Comparison of ENCODE assay signal across 8 cellular contexts in genomic region chr4:108018038-108018883, GRCh38. TPM values are rescaled to one million over a fixed set of nuclear protein-coding genes. Genes with fewer than 3 reads are reported as not detected.
A peak's percentile ranks its signal among the peaks of the same experiment; 100 is the strongest.
DNase-seq lines count a peak whose midpoint lies in the region; ATAC-seq, FAIRE-seq and TF ChIP-seq lines count a peak whose summit lies in the region.

No MANE protein-coding gene starts in this region.

- H3K9me3 ChIP-seq in thyroid gland: no peaks in the 10 kb centered on the region

- peak; percentile 39 for DNase-seq in D721Med (ENCODE audit: insufficient read length, low spot score)
- peak; percentile 71 for DNase-seq in Jurkat, Clone E6-1 (ENCODE audit: low read depth, low spot score)
- DNase-seq in RPMI8226: peak; percentile 72
- peak; percentile 70 for DNase-seq in activated T-helper 2 cell treated with anti-CD3 and anti-CD28 coated beads, Interferon-gamma antibody, Interleukin-2, Interleukin-4, amounts not matched to agents 10 μg/mL and 5 μg/mL and 100 μg/mL, durations not matched to agents 14 hours and 24 hours and 36 hours (ENCODE audit: low spot score)
- DNase-seq in foreskin keratinocyte: peak in 1 of 2 donors; percentile 53
- peak; percentile 90 for DNase-seq in omental fat pad (ENCODE audit: low spot score)
- DNase-seq in thyroid gland: peak; percentile 79 to 84

- TF ChIP-seq CTCF in D721Med (IDR thresholded peaks at IDR 0.05; ENCODE audit: insufficient read depth, missing control alignments): peak; percentile 93
- TF ChIP-seq CTCF in foreskin keratinocyte (conservative IDR thresholded peaks at IDR 0.05): peak; percentile 89
- TF ChIP-seq CTCF in omental fat pad (IDR thresholded peaks at IDR 0.05): peak in 1 of 3 donors; percentile 28
- TF ChIP-seq CTCF in thyroid gland (IDR thresholded peaks at IDR 0.05): peak; percentile 69 to 89 (median 72)

- H3K4me3 Mint-ChIP-seq in activated T-helper 2 cell treated with anti-CD3 and anti-CD28 coated beads, Interferon-gamma antibody, Interleukin-2, Interleukin-4, amounts not matched to agents 10 μg/mL and 5 μg/mL and 100 μg/mL, durations not matched to agents 14 hours and 24 hours and 36 hours (ENCODE audit: low read depth): no peak overlapping the region

- ATAC-seq in GM21390 (IDR thresholded peaks at IDR 0.05; ENCODE audit: unreplicated experiment) (peak; percentile 84), foreskin keratinocyte (peak; percentile 71), omental fat pad (ENCODE audit: low FRiP score) (peak; percentile 72)

- no peak for TF ChIP-seq POLR2A in thyroid gland (IDR thresholded peaks at IDR 0.05)

- no peak for FAIRE-seq in D721Med (lab: Jason Lieb, UNC)

- intact Hi-C loops in activated T-helper 2 cell treated with anti-CD3 and anti-CD28 coated beads, Interferon-gamma antibody, Interleukin-2, Interleukin-4, amounts not matched to agents 10 μg/mL and 5 μg/mL and 100 μg/mL, durations not matched to agents 14 hours and 24 hours and 36 hours (cut with micrococcal nuclease): loop anchor here (1.0 to 2.0 kb wide), 2 partner anchors 475 to 554 kb away; no protein-coding TSS in a partner anchor
- intact Hi-C loops in thyroid gland (cut with DNase I): no loop called here

- H3K4me3 ChIP-seq in Jurkat, Clone E6-1 (ENCODE audit: low read length): no peak overlapping the region
- no peak overlapping the region for H3K4me3 ChIP-seq in thyroid gland (replicated peaks in 1 of 3)

- H3K27ac ChIP-seq in foreskin keratinocyte (no peak overlapping the region), thyroid gland (no peak overlapping the region)

- H3K4me1 ChIP-seq in foreskin keratinocyte: no peaks in the 10 kb centered on the region
- no peaks in the 10 kb centered on the region for H3K4me1 ChIP-seq in thyroid gland

- H3K27me3 ChIP-seq in foreskin keratinocyte (no peaks in the 10 kb centered on the region), thyroid gland (no peaks in the 10 kb centered on the region)

- H3K4me1 Mint-ChIP-seq in activated T-helper 2 cell treated with anti-CD3 and anti-CD28 coated beads, Interferon-gamma antibody, Interleukin-2, Interleukin-4, amounts not matched to agents 10 μg/mL and 5 μg/mL and 100 μg/mL, durations not matched to agents 14 hours and 24 hours and 36 hours (ENCODE audit: low read depth): peaks cover 7% of the 10 kb centered on the region

- H3K36me3 ChIP-seq in thyroid gland: peaks cover 6 to 9% of the 10 kb centered on the region in 2 donors

- H3K36me3 Mint-ChIP-seq in activated T-helper 2 cell treated with anti-CD3 and anti-CD28 coated beads, Interferon-gamma antibody, Interleukin-2, Interleukin-4, amounts not matched to agents 10 μg/mL and 5 μg/mL and 100 μg/mL, durations not matched to agents 14 hours and 24 hours and 36 hours (ENCODE audit: low read depth): peaks cover 46% of the 10 kb centered on the region

- peak overlapping the region; percentile 50 for H3K27ac Mint-ChIP-seq in activated T-helper 2 cell treated with anti-CD3 and anti-CD28 coated beads, Interferon-gamma antibody, Interleukin-2, Interleukin-4, amounts not matched to agents 10 μg/mL and 5 μg/mL and 100 μg/mL, durations not matched to agents 14 hours and 24 hours and 36 hours

- 35 to 36% methylated on average over 8 of the region's 8 CpGs for WGBS in thyroid gland, 2 donors

- no peaks in the 10 kb centered on the region for H3K27me3 Mint-ChIP-seq in activated T-helper 2 cell treated with anti-CD3 and anti-CD28 coated beads, Interferon-gamma antibody, Interleukin-2, Interleukin-4, amounts not matched to agents 10 μg/mL and 5 μg/mL and 100 μg/mL, durations not matched to agents 14 hours and 24 hours and 36 hours (ENCODE audit: low read depth)

- no peaks in the 10 kb centered on the region for H3K9me3 Mint-ChIP-seq in activated T-helper 2 cell treated with anti-CD3 and anti-CD28 coated beads, Interferon-gamma antibody, Interleukin-2, Interleukin-4, amounts not matched to agents 10 μg/mL and 5 μg/mL and 100 μg/mL, durations not matched to agents 14 hours and 24 hours and 36 hours

RNA-seq across cellular contexts. Expression of gene HADH, which starts 28.6 kb away (rescaled TPM):
- 118 TPM for polyA plus RNA-seq in Jurkat, Clone E6-1 (2012; ENCODE audit: insufficient read depth, insufficient read length)
- total RNA-seq in activated T-helper 2 cell treated with anti-CD3 and anti-CD28 coated beads, Interferon-gamma antibody, Interleukin-2, Interleukin-4, amounts not matched to agents 10 μg/mL and 5 μg/mL and 100 μg/mL, durations not matched to agents 14 hours and 24 hours and 36 hours: 41.9 and 42.8 TPM in 2 replicates
- 35.8 and 44.0 TPM in 2 replicates for total RNA-seq in foreskin keratinocyte
- 39.9 and 55.6 TPM in 2 replicates for polyA plus RNA-seq in foreskin keratinocyte
- 100 to 1,000 TPM in 3 of 4 donors, 10 to 100 TPM in 1; 80.2 to 154 (median 119) TPM for total RNA-seq in omental fat pad
- 10 to 100 TPM; 32.7 to 60.4 (median 50.9) TPM for total RNA-seq in thyroid gland
